In genomic region chr15:77619883-77620282, GRCh38 we compare ENCODE assay signal across 2 cellular contexts.
TF ChIP-seq lines count a peak whose summit lies in the region.

No MANE protein-coding gene starts in this region.

TF ChIP-seq in HepG2, 621 proteins besides CTCF, POLR2A, EP300 and RAD21:
- TF ChIP-seq ZBTB7B (CRISPR knock-in tag; IDR thresholded peaks at IDR 0.05) (no peak), ZNF484 (CRISPR knock-in tag; IDR thresholded peaks at IDR 0.05; ENCODE audit: borderline replicate concordance, low read depth) (no peak), MAFK (conservative IDR thresholded peaks at IDR 0.05 in 1 of 2, IDR thresholded peaks at IDR 0.05 in 1 of 2; ENCODE audit: low read length in 2 of 2) (peak; percentile 23 to 56), MAFF (IDR thresholded peaks at IDR 0.05; ENCODE audit: low read depth, low read length) (peak; percentile 11; the same call in 1 of the 2 replicates)
TF ChIP-seq in HepG2: peak in this region for 2.

TF ChIP-seq in SK-N-SH treated with all-trans-retinoic acid at 6 μM for 48 hours, 23 proteins besides CTCF, POLR2A, EP300 and RAD21:
- TF ChIP-seq RARB (CRISPR knock-in tag; IDR thresholded peaks at IDR 0.05): no peak
- TF ChIP-seq ZFP30 (CRISPR knock-in tag; IDR thresholded peaks at IDR 0.05): no peak
- TF ChIP-seq ZNF565 (CRISPR knock-in tag; conservative IDR thresholded peaks at IDR 0.05; ENCODE audit: low read depth): no peak
- TF ChIP-seq OSR1 (CRISPR knock-in tag; IDR thresholded peaks at IDR 0.05): no peak
- TF ChIP-seq ZC3H10 (CRISPR knock-in tag; IDR thresholded peaks at IDR 0.05): no peak
- TF ChIP-seq TOX (CRISPR knock-in tag; IDR thresholded peaks at IDR 0.05; ENCODE audit: borderline replicate concordance): no peak
- TF ChIP-seq, protein P1, sequence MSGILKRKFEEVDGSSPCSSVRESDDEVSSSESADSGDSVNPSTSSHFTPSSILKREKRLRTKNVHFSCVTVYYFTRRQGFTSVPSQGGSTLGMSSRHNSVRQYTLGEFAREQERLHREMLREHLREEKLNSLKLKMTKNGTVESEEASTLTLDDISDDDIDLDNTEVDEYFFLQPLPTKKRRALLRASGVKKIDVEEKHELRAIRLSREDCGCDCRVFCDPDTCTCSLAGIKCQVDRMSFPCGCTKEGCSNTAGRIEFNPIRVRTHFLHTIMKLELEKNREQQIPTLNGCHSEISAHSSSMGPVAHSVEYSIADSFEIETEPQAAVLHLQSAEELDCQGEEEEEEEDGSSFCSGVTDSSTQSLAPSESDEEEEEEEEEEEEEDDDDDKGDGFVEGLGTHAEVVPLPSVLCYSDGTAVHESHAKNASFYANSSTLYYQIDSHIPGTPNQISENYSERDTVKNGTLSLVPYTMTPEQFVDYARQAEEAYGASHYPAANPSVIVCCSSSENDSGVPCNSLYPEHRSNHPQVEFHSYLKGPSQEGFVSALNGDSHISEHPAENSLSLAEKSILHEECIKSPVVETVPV (CRISPR knock-in tag; IDR thresholded peaks at IDR 0.05): no peak
